Comparison of ENCODE assay signal across 9 cellular contexts in the genomic region with DNA sequence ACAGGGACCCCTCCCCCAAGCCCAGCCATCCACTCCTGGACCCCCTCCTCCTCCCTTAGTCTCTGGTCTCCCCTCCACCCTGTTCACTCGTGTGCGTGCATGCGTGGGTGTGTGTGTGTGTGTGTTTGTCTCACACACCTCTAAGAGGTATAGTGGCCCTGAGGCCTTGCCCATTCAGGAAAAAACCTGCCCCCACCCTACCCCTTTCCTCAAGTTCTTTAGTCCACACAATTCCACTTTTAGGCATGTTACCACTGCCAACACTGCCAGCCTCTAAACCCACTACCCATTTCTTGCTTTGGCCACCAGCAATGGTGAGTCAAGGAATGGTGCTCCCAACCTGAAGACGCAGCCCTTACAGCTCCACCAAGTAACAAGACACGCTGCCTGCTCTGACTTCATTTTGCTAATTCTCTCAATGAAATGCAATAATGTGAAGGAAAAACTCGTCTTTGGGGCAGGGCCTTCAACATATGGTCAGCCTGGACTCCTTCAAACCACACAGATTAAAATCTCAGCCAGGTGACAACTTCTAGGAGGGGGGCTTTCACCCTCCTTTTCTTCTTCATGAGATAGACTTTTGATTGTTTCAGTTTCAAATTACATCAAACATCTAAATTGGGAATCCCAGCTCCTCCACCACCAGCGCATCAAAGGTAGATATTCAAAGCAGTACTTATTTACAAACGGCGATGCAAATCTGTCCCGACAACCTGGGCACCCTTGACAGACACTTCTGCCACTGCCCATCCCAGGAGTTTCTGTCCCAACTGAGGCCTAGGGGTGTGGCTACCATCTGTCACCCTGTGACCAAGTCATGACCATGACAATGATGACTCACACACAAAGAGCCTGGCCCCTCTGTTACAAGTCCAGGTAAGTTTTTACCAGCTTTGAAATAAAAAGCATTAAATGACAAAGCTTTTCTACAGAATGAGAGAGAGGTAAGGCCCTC. TPM values are rescaled to one million over a fixed set of nuclear protein-coding genes. Genes with fewer than 3 reads are reported as not detected.
DNase-seq lines count a peak whose midpoint lies in the region; ATAC-seq, FAIRE-seq and TF ChIP-seq lines count a peak whose summit lies in the region.
"Had no signal": no experiment of that assay in that cellular context is flagged by ENCODE, and none has a peak within 500 bp of the region (broad histone marks: within the 10 kb centered on the region; RNA-seq: fewer than 3 reads in every experiment).

No MANE protein-coding gene starts in this region.

- H3K4me2 ChIP-seq in astrocyte (ENCODE audit: low read length) = no peak overlapping the region

- H3K4me3 ChIP-seq in GM06990 (replicated peaks; ENCODE audit: low read depth, low read length) (peak overlapping the region; percentile 37), astrocyte (ENCODE audit: insufficient read depth, low read depth, low read length) (no peak overlapping the region)

- peaks cover 93% of the 10 kb centered on the region for H4K20me1 ChIP-seq in astrocyte (ENCODE audit: insufficient read depth, low read length)

- H3K27ac ChIP-seq in astrocyte (ENCODE audit: low read depth, low read length) = no peak overlapping the region

- ATAC-seq in GM19397 (IDR thresholded peaks at IDR 0.05; ENCODE audit: unreplicated experiment) = peak; percentile 50
- ATAC-seq in HG03378 (IDR thresholded peaks at IDR 0.05; ENCODE audit: unreplicated experiment) = peak; percentile 68
- peak; percentile 44 for ATAC-seq in stimulated activated naive CD8-positive, alpha-beta T cell treated with anti-CD3 and anti-CD28 coated beads, Interleukin-15, Interleukin-2, amounts not matched to agents 100 U/mL and 50 U/mL, for 24 hours

- no peak overlapping the region for H3K9ac ChIP-seq in astrocyte (ENCODE audit: low read length)

- H3K9me3 Mint-ChIP-seq in astrocyte (ENCODE audit: unreplicated experiment) = no peaks in the 10 kb centered on the region
- H3K9me3 Mint-ChIP-seq: dendritic cell treated with granulocyte-macrophage colony-stimulating factor and Interleukin-4, amounts not matched to agents 40 ng/mL and 50 ng/mL, for 4 days had no signal

- peak; percentile 74 for DNase-seq in GM06990 (ENCODE audit: extremely low read depth, insufficient read length)
- DNase-seq in astrocyte (ENCODE audit: low read depth) = no peak
- no peak for DNase-seq in stimulated activated naive CD8-positive, alpha-beta T cell treated with anti-CD3 and anti-CD28 coated beads, Interleukin-15, Interleukin-2, amounts not matched to agents 100 U/mL and 50 U/mL, for 24 hours
- no peak for DNase-seq in COLO829 (ENCODE audit: low spot score)
- DNase-seq in pons (ENCODE audit: low spot score) = no peak
- no peak for DNase-seq in RKO (ENCODE audit: low spot score)

- H3K9me3 ChIP-seq in astrocyte (ENCODE audit: insufficient read depth, low read depth, low read length) = no peaks in the 10 kb centered on the region

- H3K36me3 ChIP-seq in GM06990 (ENCODE audit: control insufficient read depth, insufficient read depth, low read length) = peaks cover 4% of the 10 kb centered on the region
- no peaks in the 10 kb centered on the region for H3K36me3 ChIP-seq in astrocyte (ENCODE audit: insufficient read depth, low read length)

- FAIRE-seq in astrocyte (lab: Jason Lieb, UNC) = no peak

- peaks cover 68% of the 10 kb centered on the region for H3K79me2 ChIP-seq in astrocyte (ENCODE audit: insufficient read depth, low read length)

- H3K27me3 ChIP-seq in GM06990 (replicated peaks; ENCODE audit: control insufficient read depth, insufficient read depth, low read length) (no peaks in the 10 kb centered on the region), astrocyte (ENCODE audit: insufficient read depth, low read length) (no peaks in the 10 kb centered on the region)

- no peak overlapping the region for H2AFZ ChIP-seq in astrocyte (ENCODE audit: low read depth, low read length)

- peaks cover 30% of the 10 kb centered on the region for H3K36me3 Mint-ChIP-seq in astrocyte (ENCODE audit: low read depth, unreplicated experiment)

- TF ChIP-seq CTCF in GM06990 (IDR thresholded peaks at IDR 0.05; ENCODE audit: insufficient read depth, low read length, poor library complexity, severe bottlenecking) (no peak), astrocyte (IDR thresholded peaks at IDR 0.05; ENCODE audit: insufficient read depth, low read depth, low read length) (no peak)

- peak overlapping the region; percentile 79 for H3K27ac Mint-ChIP-seq in astrocyte (ENCODE audit: unreplicated experiment)
- H3K27ac Mint-ChIP-seq: dendritic cell treated with granulocyte-macrophage colony-stimulating factor and Interleukin-4, amounts not matched to agents 40 ng/mL and 50 ng/mL, for 4 days had no signal

- H3K4me1 ChIP-seq in astrocyte (ENCODE audit: insufficient read depth, low read length) = peaks cover 11% of the 10 kb centered on the region

- H3K4me3 Mint-ChIP-seq in astrocyte (ENCODE audit: unreplicated experiment) = peak overlapping the region; percentile 63
- H3K4me3 Mint-ChIP-seq: dendritic cell treated with granulocyte-macrophage colony-stimulating factor and Interleukin-4, amounts not matched to agents 40 ng/mL and 50 ng/mL, for 4 days had no signal

- peaks cover 58% of the 10 kb centered on the region for H3K4me1 Mint-ChIP-seq in astrocyte (ENCODE audit: low read depth, unreplicated experiment)

- no peaks in the 10 kb centered on the region for H3K27me3 Mint-ChIP-seq in astrocyte (ENCODE audit: low read depth, unreplicated experiment)
- H3K27me3 Mint-ChIP-seq: dendritic cell treated with granulocyte-macrophage colony-stimulating factor and Interleukin-4, amounts not matched to agents 40 ng/mL and 50 ng/mL, for 4 days had no signal

RNA-seq across cellular contexts. Expression of a gene that starts 29.8 kb away (rescaled TPM):
- 89.8 and 98.6 TPM in 2 replicates for total RNA-seq in astrocyte
